ENCODE assay signal across 1 cellular context in the genomic region with DNA sequence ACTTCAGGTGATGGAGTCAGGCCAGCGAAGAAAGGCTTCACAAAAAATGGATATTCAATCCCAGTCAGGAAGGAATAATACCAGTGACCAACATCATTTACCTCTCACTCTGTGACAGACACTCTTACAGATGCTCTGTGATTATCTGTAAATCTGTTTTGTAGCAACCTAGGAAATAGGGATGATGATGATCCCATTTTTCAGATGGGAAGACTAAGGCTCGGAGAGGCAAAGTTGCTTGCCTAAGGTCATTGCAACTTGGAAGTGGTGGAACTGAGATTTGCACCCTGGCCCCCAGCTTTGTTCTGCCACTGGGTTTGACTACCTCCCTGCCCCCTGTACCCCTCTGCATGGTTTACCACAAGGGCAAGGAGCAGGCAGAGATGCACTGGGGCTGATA.
TF ChIP-seq lines count a peak whose summit lies in the region.

No MANE protein-coding gene starts in this region.

TF ChIP-seq in HepG2, 621 proteins besides CTCF, POLR2A, EP300 and RAD21:
- TF ChIP-seq ZNF431 (CRISPR knock-in tag; IDR thresholded peaks at IDR 0.05; ENCODE audit: borderline replicate concordance, low read depth) (no peak), ZNF629 (CRISPR knock-in tag; conservative IDR thresholded peaks at IDR 0.05) (peak; percentile 61; the same call in 1 of the 2 replicates), PCBP2 (optimal IDR thresholded peaks at IDR 0.05; ENCODE audit: low read depth, low read length, poor library complexity, severe bottlenecking) (no peak)
